In the genomic region with DNA sequence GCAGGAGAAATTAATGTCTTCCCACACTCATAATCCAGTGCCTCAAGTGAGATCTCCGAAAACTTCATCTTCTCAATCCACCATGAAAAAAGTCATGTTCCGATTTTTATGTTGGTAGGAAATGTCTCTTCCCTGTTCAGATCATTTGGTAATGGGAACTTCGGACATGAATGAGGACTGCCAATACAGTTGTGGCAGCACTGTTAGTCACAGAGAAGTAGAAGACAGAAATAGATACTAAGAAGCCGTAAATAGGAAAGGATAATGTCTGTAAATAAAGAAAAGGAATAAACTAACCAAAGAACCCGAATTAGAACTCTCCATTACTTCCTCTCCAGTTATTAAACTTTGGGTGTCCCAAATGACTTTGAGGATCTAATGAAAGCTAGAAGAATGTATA, we compare ENCODE assay signal across 18 cellular contexts.
A peak's percentile ranks its signal among the peaks of the same experiment; 100 is the strongest.
DNase-seq lines count a peak whose midpoint lies in the region; ATAC-seq and TF ChIP-seq lines count a peak whose summit lies in the region.
"Had no signal": no experiment of that assay in that cellular context is flagged by ENCODE, and none has a peak within 500 bp of the region (broad histone marks: within the 10 kb centered on the region; RNA-seq: fewer than 3 reads in every experiment).

No MANE protein-coding gene starts in this region.

- H3K36me3 ChIP-seq in GM23338 (ENCODE audit: insufficient read depth) (no peaks in the 10 kb centered on the region), psoas muscle (ENCODE audit: insufficient read depth in 1 of 2, low read depth in 1 of 2) (peaks cover 0 to 11% of the 10 kb centered on the region in 2 donors), skeletal muscle tissue (ENCODE audit: control insufficient read depth in 3 of 3, insufficient read depth in 3 of 3, low read length in 3 of 3) (peaks cover 0 to 4% (median 0%) of the 10 kb centered on the region in 3 donors), sigmoid colon (peaks cover 0 to 15% (median 3%) of the 10 kb centered on the region in 4 donors)

- H3K4me3 Mint-ChIP-seq in activated T-cell treated with anti-CD3 and anti-CD28 coated beads, Interleukin-2, amount 50 U/mL, for 72 hours: no peak overlapping the region
- H3K4me3 Mint-ChIP-seq in GM23338: no peak overlapping the region
- H3K4me3 Mint-ChIP-seq: B cell; CD4-positive, CD25-positive, alpha-beta regulatory T cell; CD8-positive, alpha-beta T cell had no signal

- H3K27me3 ChIP-seq in GM23338 (ENCODE audit: insufficient read depth) (no peaks in the 10 kb centered on the region), psoas muscle (ENCODE audit: insufficient read depth in 3 of 3, low read length in 2 of 3) (no peaks in the 10 kb centered on the region), skeletal muscle tissue (ENCODE audit: control insufficient read depth in 3 of 3, insufficient read depth in 3 of 3, low read length in 3 of 3) (no peaks in the 10 kb centered on the region), sigmoid colon (no peaks in the 10 kb centered on the region)
- H3K27me3 ChIP-seq: BLaER1 had no signal

- no peak for ATAC-seq in activated T-cell treated with anti-CD3 and anti-CD28 coated beads, Interleukin-2, amount 50 U/mL, for 72 hours (replicated peaks in 1 of 2)
- ATAC-seq in GM23338 (no peak), psoas muscle (peak in 3 of 4 donors; percentile 49 to 71 (median 64)), GM21526 (IDR thresholded peaks at IDR 0.05; ENCODE audit: low FRiP score, unreplicated experiment) (no peak)
- ATAC-seq: CD8-positive, alpha-beta T cell had no signal

- H2AFZ ChIP-seq in GM23338: peak overlapping the region; percentile 60; the same call in 1 of the 2 replicates

- 33 to 47% (median 35%) methylated on average over 5 of the region's 5 CpGs for WGBS in psoas muscle, 3 donors
- 93% methylated on average over 5 of the region's 5 CpGs for WGBS in sigmoid colon, 2 donors

- DNase-seq in activated T-cell treated with anti-CD3 and anti-CD28 coated beads, Interleukin-2, amount 50 U/mL, for 72 hours: no peak
- DNase-seq in activated T-cell treated with anti-CD3 and anti-CD28 coated beads, Interleukin-2, amount 50 U/mL, for 1 hour: no peak
- DNase-seq in GM23338 (ENCODE audit: low spot score) (no peak), psoas muscle (no peak), sigmoid colon (no peak)
- DNase-seq: Caco-2; CD4-positive, CD25-positive, alpha-beta regulatory T cell; CD8-positive, alpha-beta T cell; DMS153; DND-41; H7; HCEC 1CT had no signal

- H4K20me1 ChIP-seq in GM23338 (replicated peaks; ENCODE audit: insufficient read depth): no peaks in the 10 kb centered on the region
- H4K20me1 ChIP-seq: BLaER1 had no signal

- no peak for TF ChIP-seq EP300 in sigmoid colon (IDR thresholded peaks at IDR 0.05)

- no peaks in the 10 kb centered on the region for H3K4me1 Mint-ChIP-seq in activated T-cell treated with anti-CD3 and anti-CD28 coated beads, Interleukin-2, amount 50 U/mL, for 72 hours (ENCODE audit: low read depth)
- peaks cover 4% of the 10 kb centered on the region; the same call in 1 of the 3 replicates for H3K4me1 Mint-ChIP-seq in GM23338
- H3K4me1 Mint-ChIP-seq: B cell had no signal

- intact Hi-C loops in psoas muscle (cut with DNase I): loop anchor here in 1 of 2 donors (5.0 kb wide), 1 partner anchor 67 kb away; no protein-coding TSS in a partner anchor
- intact Hi-C loops in sigmoid colon (cut with DNase I): no loop called here

- no peak for TF ChIP-seq POLR2A in sigmoid colon (IDR thresholded peaks at IDR 0.05)

- no peak overlapping the region for H3K4me2 ChIP-seq in GM23338
- H3K4me2 ChIP-seq: BLaER1 had no signal

- H3K27ac ChIP-seq in GM23338 (ENCODE audit: low read depth) (no peak overlapping the region), psoas muscle (peak overlapping the region; percentile 55), skeletal muscle tissue (ENCODE audit: low read depth, low read length) (peak overlapping the region; percentile 33), sigmoid colon (no peak overlapping the region)
- H3K27ac ChIP-seq: 22Rv1, BLaER1, C4-2B had no signal

- H3K27ac Mint-ChIP-seq in activated T-cell treated with anti-CD3 and anti-CD28 coated beads, Interleukin-2, amount 50 U/mL, for 72 hours: peak overlapping the region; percentile 34
- no peak overlapping the region for H3K27ac Mint-ChIP-seq in GM23338
- H3K27ac Mint-ChIP-seq: B cell; CD8-positive, alpha-beta T cell had no signal

- H3K27me3 Mint-ChIP-seq in activated T-cell treated with anti-CD3 and anti-CD28 coated beads, Interleukin-2, amount 50 U/mL, for 72 hours (ENCODE audit: low read depth): no peaks in the 10 kb centered on the region
- H3K27me3 Mint-ChIP-seq in GM23338 (ENCODE audit: insufficient read depth, low read depth, poor library complexity): peaks cover 3% of the 10 kb centered on the region
- H3K27me3 Mint-ChIP-seq: B cell; CD4-positive, CD25-positive, alpha-beta regulatory T cell had no signal

- H3K4me3 ChIP-seq in GM23338: no peak overlapping the region
- H3K4me3 ChIP-seq in psoas muscle: no peak overlapping the region
- H3K4me3 ChIP-seq in skeletal muscle tissue (ENCODE audit: low read length in 3 of 3): no peak overlapping the region
- no peak overlapping the region for H3K4me3 ChIP-seq in sigmoid colon
- H3K4me3 ChIP-seq: BLaER1 had no signal

- no peak for TF ChIP-seq CTCF in GM23338 (conservative IDR thresholded peaks at IDR 0.05; ENCODE audit: low read depth in 2 of 2)
- TF ChIP-seq CTCF in psoas muscle (IDR thresholded peaks at IDR 0.05): no peak
- TF ChIP-seq CTCF in sigmoid colon (IDR thresholded peaks at IDR 0.05): no peak

- no peaks in the 10 kb centered on the region for H3F3A ChIP-seq in GM23338 (replicated peaks; ENCODE audit: low read depth)

- H3K79me2 ChIP-seq in GM23338 (replicated peaks; ENCODE audit: insufficient read depth): no peaks in the 10 kb centered on the region

- H3K9me3 Mint-ChIP-seq in activated T-cell treated with anti-CD3 and anti-CD28 coated beads, Interleukin-2, amount 50 U/mL, for 72 hours: no peaks in the 10 kb centered on the region
- no peaks in the 10 kb centered on the region for H3K9me3 Mint-ChIP-seq in GM23338
- H3K9me3 Mint-ChIP-seq: CD4-positive, CD25-positive, alpha-beta regulatory T cell; CD8-positive, alpha-beta T cell had no signal

- no peaks in the 10 kb centered on the region for H3K36me3 Mint-ChIP-seq in activated T-cell treated with anti-CD3 and anti-CD28 coated beads, Interleukin-2, amount 50 U/mL, for 72 hours (ENCODE audit: insufficient read depth in 2 of 2)
- no peaks in the 10 kb centered on the region for H3K36me3 Mint-ChIP-seq in GM23338 (ENCODE audit: low read depth)

- H3K9me2 ChIP-seq in GM23338 (ENCODE audit: insufficient read depth): peaks cover 4% of the 10 kb centered on the region; the same call in 1 of the 2 replicates

- no peak overlapping the region for H3K9ac ChIP-seq in skeletal muscle tissue (ENCODE audit: low read depth in 1 of 3, low read length in 3 of 3)
- H3K9ac ChIP-seq: BLaER1 had no signal

- H3K4me1 ChIP-seq in GM23338 (ENCODE audit: insufficient read depth): no peaks in the 10 kb centered on the region
- peaks cover 38% of the 10 kb centered on the region for H3K4me1 ChIP-seq in psoas muscle
- peaks cover 16 to 28% (median 18%) of the 10 kb centered on the region in 3 donors for H3K4me1 ChIP-seq in skeletal muscle tissue (ENCODE audit: control insufficient read depth in 3 of 3, insufficient read depth in 3 of 3, low read length in 3 of 3)
- peaks cover 0 to 33% (median 21%) of the 10 kb centered on the region in 4 donors for H3K4me1 ChIP-seq in sigmoid colon
- H3K4me1 ChIP-seq: BLaER1, Caco-2 had no signal

- H3K9me3 ChIP-seq in psoas muscle (no peaks in the 10 kb centered on the region), skeletal muscle tissue (ENCODE audit: control insufficient read depth in 3 of 3, low read length in 3 of 3) (no peaks in the 10 kb centered on the region), sigmoid colon (no peaks in the 10 kb centered on the region)
- H3K9me3 ChIP-seq: BLaER1, Caco-2 had no signal

TF ChIP-seq in GM23338, 12 proteins besides CTCF, POLR2A, EP300 and RAD21:
- TF ChIP-seq, protein P1, sequence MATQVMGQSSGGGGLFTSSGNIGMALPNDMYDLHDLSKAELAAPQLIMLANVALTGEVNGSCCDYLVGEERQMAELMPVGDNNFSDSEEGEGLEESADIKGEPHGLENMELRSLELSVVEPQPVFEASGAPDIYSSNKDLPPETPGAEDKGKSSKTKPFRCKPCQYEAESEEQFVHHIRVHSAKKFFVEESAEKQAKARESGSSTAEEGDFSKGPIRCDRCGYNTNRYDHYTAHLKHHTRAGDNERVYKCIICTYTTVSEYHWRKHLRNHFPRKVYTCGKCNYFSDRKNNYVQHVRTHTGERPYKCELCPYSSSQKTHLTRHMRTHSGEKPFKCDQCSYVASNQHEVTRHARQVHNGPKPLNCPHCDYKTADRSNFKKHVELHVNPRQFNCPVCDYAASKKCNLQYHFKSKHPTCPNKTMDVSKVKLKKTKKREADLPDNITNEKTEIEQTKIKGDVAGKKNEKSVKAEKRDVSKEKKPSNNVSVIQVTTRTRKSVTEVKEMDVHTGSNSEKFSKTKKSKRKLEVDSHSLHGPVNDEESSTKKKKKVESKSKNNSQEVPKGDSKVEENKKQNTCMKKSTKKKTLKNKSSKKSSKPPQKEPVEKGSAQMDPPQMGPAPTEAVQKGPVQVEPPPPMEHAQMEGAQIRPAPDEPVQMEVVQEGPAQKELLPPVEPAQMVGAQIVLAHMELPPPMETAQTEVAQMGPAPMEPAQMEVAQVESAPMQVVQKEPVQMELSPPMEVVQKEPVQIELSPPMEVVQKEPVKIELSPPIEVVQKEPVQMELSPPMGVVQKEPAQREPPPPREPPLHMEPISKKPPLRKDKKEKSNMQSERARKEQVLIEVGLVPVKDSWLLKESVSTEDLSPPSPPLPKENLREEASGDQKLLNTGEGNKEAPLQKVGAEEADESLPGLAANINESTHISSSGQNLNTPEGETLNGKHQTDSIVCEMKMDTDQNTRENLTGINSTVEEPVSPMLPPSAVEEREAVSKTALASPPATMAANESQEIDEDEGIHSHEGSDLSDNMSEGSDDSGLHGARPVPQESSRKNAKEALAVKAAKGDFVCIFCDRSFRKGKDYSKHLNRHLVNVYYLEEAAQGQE (IDR thresholded peaks at IDR 0.05; ENCODE audit: unreplicated experiment): no peak

Comparison
In these comparisons a context has a peak if more than half of its experiments do, and no peak if none do; other contexts are left out.
1. ATAC-seq: peak in psoas muscle (3 of 4); none in activated T-cell treated with anti-CD3 and anti-CD28 coated beads, Interleukin-2, amount 50 U/mL, for 72 hours (0 of 2), GM23338 (single experiment) and GM21526 (single experiment).
2. H3K27ac ChIP-seq: peak in psoas muscle (single experiment) and skeletal muscle tissue (single experiment); none in GM23338 (single experiment) and sigmoid colon (0 of 4).